ENCODE assay signal across 10 cellular contexts in genomic region chr1:66316464-66317155, GRCh38.
DNase-seq lines count a peak whose midpoint lies in the region; ATAC-seq and TF ChIP-seq lines count a peak whose summit lies in the region.
"Had no signal": no experiment of that assay in that cellular context is flagged by ENCODE, and none has a peak within 500 bp of the region (broad histone marks: within the 10 kb centered on the region; RNA-seq: fewer than 3 reads in every experiment).

No MANE protein-coding gene starts in this region.

- in situ Hi-C loops in GM13977 (cut with MboI; ENCODE audit: low pct_unique_long_range_greater_than_20kb, low sequenced_read_pairs, unreplicated experiment): no loop called here

- TF ChIP-seq CTCF in breast epithelium (IDR thresholded peaks at IDR 0.05) (no peak), MCF 10A (IDR thresholded peaks at IDR 0.05; ENCODE audit: unreplicated experiment) (no peak), cardiac fibroblast (IDR thresholded peaks at IDR 0.05; ENCODE audit: low read depth, low read length) (no peak), mesothelial cell of epicardium (IDR thresholded peaks at IDR 0.05; ENCODE audit: unreplicated experiment) (no peak), GM13977 (IDR thresholded peaks at IDR 0.05; ENCODE audit: extremely low read depth, insufficient read depth, missing control alignments) (no peak)

- intact Hi-C loops in breast epithelium (cut with DNase I; ENCODE audit: low total_unique reads) (loop anchor here (1.0 kb wide), 1 partner anchor 24 kb away; no protein-coding TSS in a partner anchor), MCF 10A (cut with micrococcal nuclease) (no loop called here), aorta (cut with DNase I) (loop anchor here (1.0 to 5.0 kb wide), 3 partner anchors 15 to 44 kb away; no protein-coding TSS in a partner anchor), posterior vena cava (cut with DNase I) (no loop called here)

- H3K4me1 ChIP-seq in breast epithelium: no peaks in the 10 kb centered on the region
- H3K4me1 ChIP-seq in aorta (ENCODE audit: control insufficient read depth in 1 of 2, insufficient read depth in 2 of 2, low read length in 2 of 2): peaks cover 0 to 3% of the 10 kb centered on the region in 2 donors
- H3K4me1 ChIP-seq: BE2C had no signal

- TF ChIP-seq POLR2A in breast epithelium (IDR thresholded peaks at IDR 0.05): no peak

- H3K4me3 ChIP-seq in breast epithelium (no peak overlapping the region), cardiac fibroblast (replicated peaks in 1 of 2; ENCODE audit: low read depth in 2 of 2, low read length in 2 of 2) (no peak overlapping the region), aorta (ENCODE audit: low read length in 2 of 2) (no peak overlapping the region)
- H3K4me3 ChIP-seq: lung had no signal

- no peak overlapping the region for H3K27ac Mint-ChIP-seq in MCF 10A (ENCODE audit: low read depth, unreplicated experiment)
- peak overlapping the region; percentile 25 for H3K27ac Mint-ChIP-seq in mesothelial cell of epicardium

- H3K36me3 ChIP-seq in breast epithelium: no peaks in the 10 kb centered on the region
- no peaks in the 10 kb centered on the region for H3K36me3 ChIP-seq in aorta (ENCODE audit: control insufficient read depth in 1 of 2, insufficient read depth in 2 of 2, low read length in 1 of 2)
- H3K36me3 ChIP-seq: BE2C had no signal

- H3K27me3 Mint-ChIP-seq in MCF 10A (ENCODE audit: insufficient read depth, unreplicated experiment) (no peaks in the 10 kb centered on the region), mesothelial cell of epicardium (ENCODE audit: low read depth) (no peaks in the 10 kb centered on the region)

- no TSS peak for BruUV-seq in MCF 10A (replicated peaks; lab: Mats Ljungman, UMichigan)

- POLR2A ChIA-PET in MCF 10A (lab: Yijun Ruan, JAX): interaction anchor here (0.7 to 1.4 kb wide), 4 partner anchors 8 to 18 kb away, joined by 3 to 5 read pairs (median 4); no protein-coding TSS in a partner anchor

- no peaks in the 10 kb centered on the region for H3K36me3 Mint-ChIP-seq in MCF 10A (ENCODE audit: insufficient read depth, unreplicated experiment)
- H3K36me3 Mint-ChIP-seq in mesothelial cell of epicardium: no peaks in the 10 kb centered on the region

- ATAC-seq in aorta (ENCODE audit: low FRiP score): peak; percentile 92

- 1 to 3% methylated on average over 3 of the region's 3 CpGs for WGBS in aorta, 2 donors

- CTCF ChIA-PET in MCF 10A (lab: Yijun Ruan, JAX): interaction anchor here (1.0 to 1.3 kb wide), 2 partner anchors 12 to 119 kb away, joined by 3 to 5 read pairs; no protein-coding TSS in a partner anchor

- DNase-seq in breast epithelium (ENCODE audit: low spot score in 2 of 2) (no peak), MCF 10A (ENCODE audit: unreplicated experiment) (no peak), cardiac fibroblast (ENCODE audit: low read depth in 2 of 2) (peak; percentile 65 to 77), mesothelial cell of epicardium (ENCODE audit: low spot score in 2 of 2, unreplicated experiment in 2 of 2) (no peak), aorta (no peak), posterior vena cava (ENCODE audit: low spot score) (no peak), GM13977 (ENCODE audit: low spot score) (no peak), NCI-H2196 treated with DMSO at 0.1 percent for 48 hours (lab: John Stamatoyannopoulos, UW; ENCODE audit: unreplicated experiment) (no peak)
- DNase-seq: BE2C had no signal

- no peaks in the 10 kb centered on the region for H3K27me3 ChIP-seq in breast epithelium
- no peaks in the 10 kb centered on the region for H3K27me3 ChIP-seq in aorta (ENCODE audit: control insufficient read depth in 1 of 2, insufficient read depth in 2 of 2, low read length in 1 of 2)
- H3K27me3 ChIP-seq: BE2C had no signal

- H3K4me1 Mint-ChIP-seq in MCF 10A (ENCODE audit: insufficient read depth, unreplicated experiment) (peaks cover 12% of the 10 kb centered on the region), mesothelial cell of epicardium (peaks cover 17% of the 10 kb centered on the region)

- H3K27ac ChIP-seq in breast epithelium (peak overlapping the region; percentile 70 to 78), aorta (ENCODE audit: low read depth in 1 of 2, low read length in 2 of 2) (peak overlapping the region in 1 of 2 donors; percentile 100)

- H3K4me3 Mint-ChIP-seq in MCF 10A (ENCODE audit: unreplicated experiment): no peak overlapping the region
- no peak overlapping the region for H3K4me3 Mint-ChIP-seq in mesothelial cell of epicardium

- H3K9me3 ChIP-seq in breast epithelium (no peaks in the 10 kb centered on the region), aorta (ENCODE audit: control insufficient read depth, low read length) (no peaks in the 10 kb centered on the region)
- H3K9me3 ChIP-seq: BE2C had no signal

- H3K9me3 Mint-ChIP-seq in MCF 10A (ENCODE audit: unreplicated experiment) (no peaks in the 10 kb centered on the region), mesothelial cell of epicardium (peaks cover 4% of the 10 kb centered on the region)

Comparison
In these comparisons a context has a peak if more than half of its experiments do, and no peak if none do; other contexts are left out.
1. intact Hi-C loops: an anchor here in breast epithelium (1.0 kb wide) and aorta (1.0 to 5.0 kb wide); none called in MCF 10A and posterior vena cava.
2. DNase-seq: peak in cardiac fibroblast (2 of 2); none in breast epithelium (0 of 2), MCF 10A (single experiment), mesothelial cell of epicardium (0 of 2), aorta (0 of 2), posterior vena cava (single experiment), GM13977 (single experiment) and NCI-H2196 treated with DMSO at 0.1 percent for 48 hours (single experiment).